Comparison of ENCODE assay signal across 1 cellular context in genomic region chr16:88773812-88774291, GRCh38.
TF ChIP-seq lines count a peak whose summit lies in the region.

No MANE protein-coding gene starts in this region.

TF ChIP-seq in K562, 482 proteins besides CTCF, POLR2A, EP300 and RAD21 (continued from another document and continues in another):
- TF ChIP-seq MXD1 (CRISPR knock-in tag; IDR thresholded peaks at IDR 0.05; ENCODE audit: borderline replicate concordance, poor library complexity, severe bottlenecking) (no peak), TCF15 (CRISPR knock-in tag; IDR thresholded peaks at IDR 0.05) (no peak), FOXP4 (CRISPR knock-in tag; IDR thresholded peaks at IDR 0.05; ENCODE audit: borderline replicate concordance) (peak; percentile 83), ZC3H8 (IDR thresholded peaks at IDR 0.05) (no peak), TOE1 (IDR thresholded peaks at IDR 0.05; ENCODE audit: borderline replicate concordance) (peak; percentile 70; the same call in 1 of the 2 replicates), TOE1 (CRISPR knock-in tag; IDR thresholded peaks at IDR 0.05; ENCODE audit: borderline replicate concordance, low read depth) (no peak), ZNF707 (CRISPR knock-in tag; conservative IDR thresholded peaks at IDR 0.05) (no peak), ZNF354B (CRISPR knock-in tag; IDR thresholded peaks at IDR 0.05) (no peak), MTA1 (IDR thresholded peaks at IDR 0.05; ENCODE audit: borderline replicate concordance) (peak; percentile 42; the same call in 1 of the 2 replicates), HNRNPK (IDR thresholded peaks at IDR 0.05; ENCODE audit: low read depth, low read length, poor library complexity, severe bottlenecking) (no peak), TSC22D4 (tag; IDR thresholded peaks at IDR 0.05) (no peak), CHD4 (IDR thresholded peaks at IDR 0.05; ENCODE audit: insufficient read depth, insufficient replicate concordance, low read depth, low read length, poor library complexity, severe bottlenecking) (no peak), ZNF740 (CRISPR knock-in tag; IDR thresholded peaks at IDR 0.05) (no peak), ZNF740 (tag; IDR thresholded peaks at IDR 0.05) (no peak), TEAD1 (CRISPR knock-in tag; IDR thresholded peaks at IDR 0.05) (peak in 1 of 2 experiments; percentile 87; a peak in 2 of 4 replicates), FOXM1 (IDR thresholded peaks at IDR 0.05; ENCODE audit: low read depth) (peak; percentile 78), FOXM1 (CRISPR knock-in tag; IDR thresholded peaks at IDR 0.05; ENCODE audit: low read depth) (no peak), ZNF512 (tag; IDR thresholded peaks at IDR 0.05) (no peak), MAZ (CRISPR knock-in tag; conservative IDR thresholded peaks at IDR 0.05 in 1 of 2, IDR thresholded peaks at IDR 0.05 in 1 of 2) (peak; percentile 88 to 97), ETV1 (tag; conservative IDR thresholded peaks at IDR 0.05; ENCODE audit: low read depth) (peak; percentile 46; the same call in 1 of the 2 replicates), ZBTB43 (CRISPR knock-in tag; IDR thresholded peaks at IDR 0.05) (no peak), RB1 (IDR thresholded peaks at IDR 0.05; ENCODE audit: low read depth) (no peak; the same call in 1 of the 2 replicates), ZNF318 (IDR thresholded peaks at IDR 0.05; ENCODE audit: borderline replicate concordance in 1 of 2, low read depth in 1 of 2) (peak in 1 of 2 experiments; percentile 64; a peak in 1 of 4 replicates), PML (IDR thresholded peaks at IDR 0.05; ENCODE audit: low read length) (peak; percentile 87), GATAD2A (IDR thresholded peaks at IDR 0.05) (peak; percentile 88; the same call in 1 of the 2 replicates), POLR2AphosphoS5 (IDR thresholded peaks at IDR 0.05; ENCODE audit: control insufficient read depth, insufficient read depth, low read depth, low read length) (peak; percentile 97), GABPA (tag; conservative IDR thresholded peaks at IDR 0.05; ENCODE audit: low read depth) (no peak; the same call in 1 of the 2 replicates), MLLT1 (IDR thresholded peaks at IDR 0.05) (peak in 1 of 2 experiments; percentile 80; a peak in 3 of 4 replicates), JUND (IDR thresholded peaks at IDR 0.05; ENCODE audit: borderline replicate concordance, low read depth, low read length) (peak; percentile 73; the same call in 1 of the 2 replicates), JUND (tag; IDR thresholded peaks at IDR 0.05; ENCODE audit: borderline replicate concordance, low read depth, low read length) (peak; percentile 60; the same call in 2 of the 3 replicates), CLOCK (CRISPR knock-in tag; IDR thresholded peaks at IDR 0.05; ENCODE audit: borderline replicate concordance) (peak; percentile 77; the same call in 1 of the 2 replicates), ZFP36 (IDR thresholded peaks at IDR 0.05; ENCODE audit: low read depth, low read length, partially characterized antibody) (no peak), SETDB1 (IDR thresholded peaks at IDR 0.05; ENCODE audit: low read length) (no peak), ZNF232 (CRISPR knock-in tag; IDR thresholded peaks at IDR 0.05) (no peak), TAF9B (IDR thresholded peaks at IDR 0.05; ENCODE audit: partially characterized antibody) (no peak)
